Comparison of ENCODE assay signal across 16 cellular contexts in the genomic region with DNA sequence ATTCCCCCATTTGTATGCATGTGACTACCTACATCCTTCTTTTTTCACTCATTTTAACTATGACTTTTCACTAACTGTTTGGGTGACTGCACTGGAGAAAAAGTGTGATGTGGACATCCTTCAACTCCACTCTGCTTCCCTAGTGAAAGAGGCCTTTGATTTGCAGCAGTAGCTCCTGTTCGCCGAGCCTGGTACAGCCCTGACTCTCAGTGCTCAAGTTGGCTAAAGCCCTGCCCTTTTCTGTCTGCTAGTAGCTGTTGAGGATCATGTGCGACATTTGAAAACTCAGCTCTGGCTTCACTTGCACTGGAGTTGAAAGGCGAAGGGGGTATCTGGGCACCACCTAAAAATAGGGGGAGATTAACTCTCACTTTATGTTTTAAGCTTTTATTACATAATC. TPM values are rescaled to one million over a fixed set of nuclear protein-coding genes. Genes with fewer than 3 reads are reported as not detected.
"Had no signal": no experiment of that assay in that cellular context is flagged by ENCODE, and none has a peak within 500 bp of the region (broad histone marks: within the 10 kb centered on the region; RNA-seq: fewer than 3 reads in every experiment).

No MANE protein-coding gene starts in this region.

- H3K27me3 ChIP-seq: SJCRH30, transverse colon had no signal

- H3K27ac ChIP-seq: RWPE1, SJCRH30 had no signal

- H3K36me3 ChIP-seq: SJCRH30, transverse colon had no signal

- H3K9me3 ChIP-seq: SJCRH30, transverse colon had no signal

- ATAC-seq: activated CD8-positive, alpha-beta memory T cell treated with anti-CD3 and anti-CD28 coated beads, Interleukin-2, amount 10 ng/mL, durations not matched to agents 7 days and 5 days; stimulated activated naive CD8-positive, alpha-beta T cell treated with anti-CD3 and anti-CD28 coated beads, Interleukin-15, amount 100 ng/mL, for 72 hours had no signal

- DNase-seq: activated CD4-positive, alpha-beta T cell treated with anti-CD3 and anti-CD28 coated beads, Interleukin-2, amount 50 U/mL, for 48 hours; activated CD4-positive, CD25-positive, alpha-beta regulatory T cell treated with anti-CD3 and anti-CD28 coated beads, Interleukin-2, amount 50 U/mL, for 72 hours; activated CD8-positive, alpha-beta memory T cell treated with anti-CD3 and anti-CD28 coated beads, Interleukin-2, amount 10 ng/mL, durations not matched to agents 7 days and 5 days; activated gamma-delta T cell; activated naive CD8-positive, alpha-beta T cell treated with anti-CD3 and anti-CD28 coated beads for 36 hours; activated T-cell treated with anti-CD3 and anti-CD28 coated beads, Interleukin-2, amount 50 U/mL, for 24 hours; aorta; glutamatergic neuron; islet precursor cell; naive B cell; SJCRH30; stimulated activated CD4-positive, alpha-beta T cell treated with anti-CD3 and anti-CD28 coated beads, Interleukin-4, amount 100 ng/mL, for 24 hours; stimulated activated naive CD8-positive, alpha-beta T cell treated with anti-CD3 and anti-CD28 coated beads, Interleukin-15, amount 100 ng/mL, for 72 hours; SW 1271; transverse colon had no signal

- H3K4me1 ChIP-seq: SJCRH30 had no signal

- H3K4me3 ChIP-seq: SJCRH30, transverse colon had no signal

RNA-seq across cellular contexts. Expression of a gene that starts 42.1 kb away (rescaled TPM):
- total RNA-seq: activated CD8-positive, alpha-beta memory T cell treated with anti-CD3 and anti-CD28 coated beads, Interleukin-2, amount 10 ng/mL, durations not matched to agents 7 days and 5 days; activated naive CD8-positive, alpha-beta T cell treated with anti-CD3 and anti-CD28 coated beads for 36 hours had no signal
